17 cellular contexts compared by ENCODE assay signal in the genomic region with DNA sequence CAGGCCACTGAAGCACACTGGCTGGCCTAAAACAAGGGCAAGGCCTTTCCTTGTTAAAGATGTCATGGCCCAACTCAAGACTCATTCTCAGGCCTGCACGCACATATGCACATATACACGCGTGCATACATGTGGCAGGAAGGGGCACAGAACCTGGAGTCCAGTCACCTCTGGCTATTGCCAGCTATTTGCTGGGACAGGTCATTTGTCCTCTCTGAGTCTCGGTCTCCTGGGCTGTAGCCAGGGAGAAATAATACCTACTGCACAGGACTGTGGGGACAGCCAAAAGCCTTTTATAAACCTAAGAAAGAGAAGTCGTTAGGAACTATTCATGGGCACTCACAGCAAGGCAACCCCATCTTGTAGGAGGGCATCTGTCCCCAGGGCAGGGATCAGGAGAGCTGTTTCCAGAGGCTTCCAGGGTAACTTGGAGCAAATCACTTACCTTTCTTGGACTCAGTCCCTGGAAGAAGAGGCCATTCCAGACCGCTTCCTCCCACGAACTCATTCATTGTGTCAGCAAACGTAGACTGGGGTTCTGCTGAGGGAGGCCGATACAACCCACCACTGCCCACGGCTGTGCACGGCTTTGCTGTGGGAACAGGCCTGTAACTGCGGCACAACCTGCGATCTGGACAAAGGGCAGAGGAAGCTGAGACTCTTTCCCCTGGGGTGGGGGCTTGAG. TPM values are rescaled to one million over a fixed set of nuclear protein-coding genes. Genes with fewer than 3 reads are reported as not detected.
DNase-seq lines count a peak whose midpoint lies in the region; ATAC-seq and TF ChIP-seq lines count a peak whose summit lies in the region.
"Had no signal": no experiment of that assay in that cellular context is flagged by ENCODE, and none has a peak within 500 bp of the region (broad histone marks: within the 10 kb centered on the region; RNA-seq: fewer than 3 reads in every experiment).

No MANE protein-coding gene starts in this region.

- H3K27me3 Mint-ChIP-seq in CD4-positive, CD25-positive, alpha-beta regulatory T cell, result no peaks in the 10 kb centered on the region
- no peaks in the 10 kb centered on the region for H3K27me3 Mint-ChIP-seq in stimulated activated naive B cell treated with anti-CD40 and anti-IgM and Interleukin-4, amounts not matched to agents 10 μg/mL and 1 μg/mL and 100 μg/mL, for 72 hours
- H3K27me3 Mint-ChIP-seq: activated CD4-positive, alpha-beta memory T cell treated with anti-CD3 and anti-CD28 coated beads for 36 hours; activated naive CD8-positive, alpha-beta T cell treated with anti-CD3 and anti-CD28 coated beads, Interleukin-2, amount 50 U/mL, for 24 hours had no signal

- peaks cover 33% of the 10 kb centered on the region for H3K36me3 Mint-ChIP-seq in CD4-positive, CD25-positive, alpha-beta regulatory T cell
- peaks cover 14 to 31% of the 10 kb centered on the region in 2 donors for H3K36me3 Mint-ChIP-seq in stimulated activated naive B cell treated with anti-CD40 and anti-IgM and Interleukin-4, amounts not matched to agents 10 μg/mL and 1 μg/mL and 100 μg/mL, for 72 hours

- no peak for DNase-seq in CD4-positive, CD25-positive, alpha-beta regulatory T cell
- no peak for DNase-seq in adrenal gland
- DNase-seq in left lobe of liver (ENCODE audit: low spot score), result no peak
- no peak for DNase-seq in stimulated activated naive B cell treated with anti-CD40 and anti-IgM and Interleukin-4, amounts not matched to agents 10 μg/mL and 1 μg/mL and 100 μg/mL, for 72 hours
- DNase-seq in stimulated activated naive CD8-positive, alpha-beta T cell treated with anti-CD3 and anti-CD28 coated beads, Interleukin-15, Interleukin-2, amounts not matched to agents 100 U/mL and 50 U/mL, for 24 hours, result no peak
- DNase-seq in NCI-H526 treated with DMSO at 0.1 percent for 48 hours (lab: John Stamatoyannopoulos, UW), result no peak
- no peak for DNase-seq in stimulated activated naive CD4-positive, alpha-beta T cell treated with Interleukin-2 at 50 U/mL for 16 hours (lab: John Stamatoyannopoulos, UW)
- DNase-seq: activated CD4-positive, alpha-beta memory T cell treated with anti-CD3 and anti-CD28 coated beads for 36 hours; activated naive CD8-positive, alpha-beta T cell treated with anti-CD3 and anti-CD28 coated beads, Interleukin-2, amount 50 U/mL, for 24 hours; colonic mucosa; mucosa of descending colon; NCI-H1694; NCI-H69; SW 1271 had no signal

- no peak overlapping the region for H3K4me3 Mint-ChIP-seq in CD4-positive, CD25-positive, alpha-beta regulatory T cell
- H3K4me3 Mint-ChIP-seq in stimulated activated naive B cell treated with anti-CD40 and anti-IgM and Interleukin-4, amounts not matched to agents 10 μg/mL and 1 μg/mL and 100 μg/mL, for 72 hours, result no peak overlapping the region
- H3K4me3 Mint-ChIP-seq: activated CD4-positive, alpha-beta memory T cell treated with anti-CD3 and anti-CD28 coated beads for 36 hours; activated naive CD8-positive, alpha-beta T cell treated with anti-CD3 and anti-CD28 coated beads, Interleukin-2, amount 50 U/mL, for 24 hours had no signal

- ATAC-seq in CD4-positive, CD25-positive, alpha-beta regulatory T cell (ENCODE audit: low read depth in 2 of 2), result no peak
- peak; percentile 29 for ATAC-seq in left lobe of liver
- no peak for ATAC-seq in stimulated activated naive B cell treated with anti-CD40 and anti-IgM and Interleukin-4, amounts not matched to agents 10 μg/mL and 1 μg/mL and 100 μg/mL, for 72 hours (replicated peaks)
- no peak for ATAC-seq in stimulated activated naive CD8-positive, alpha-beta T cell treated with anti-CD3 and anti-CD28 coated beads, Interleukin-15, Interleukin-2, amounts not matched to agents 100 U/mL and 50 U/mL, for 24 hours
- ATAC-seq in HG03520 (IDR thresholded peaks at IDR 0.05; ENCODE audit: unreplicated experiment), result no peak
- ATAC-seq: activated naive CD8-positive, alpha-beta T cell treated with anti-CD3 and anti-CD28 coated beads, Interleukin-2, amount 50 U/mL, for 24 hours; mucosa of descending colon; Panc1 had no signal

- H3K4me3 ChIP-seq in CD4-positive, CD25-positive, alpha-beta regulatory T cell (ENCODE audit: low read depth, low read length), result no peak overlapping the region
- H3K4me3 ChIP-seq in adrenal gland, result no peak overlapping the region
- H3K4me3 ChIP-seq: colonic mucosa, mucosa of descending colon had no signal

- H3K9me3 Mint-ChIP-seq in CD4-positive, CD25-positive, alpha-beta regulatory T cell, result no peaks in the 10 kb centered on the region
- H3K9me3 Mint-ChIP-seq in stimulated activated naive B cell treated with anti-CD40 and anti-IgM and Interleukin-4, amounts not matched to agents 10 μg/mL and 1 μg/mL and 100 μg/mL, for 72 hours, result no peaks in the 10 kb centered on the region
- H3K9me3 Mint-ChIP-seq: activated CD4-positive, alpha-beta memory T cell treated with anti-CD3 and anti-CD28 coated beads for 36 hours; activated naive CD8-positive, alpha-beta T cell treated with anti-CD3 and anti-CD28 coated beads, Interleukin-2, amount 50 U/mL, for 24 hours had no signal

- WGBS in adrenal gland, 4 donors, result 86 to 95% (median 87%) methylated on average over 5 to 13 of the region's 13 CpGs

- no peaks in the 10 kb centered on the region for H3K9me3 ChIP-seq in CD4-positive, CD25-positive, alpha-beta regulatory T cell (ENCODE audit: control insufficient read depth in 2 of 2, low read length in 2 of 2)
- H3K9me3 ChIP-seq in adrenal gland (replicated peaks in 1 of 3), result no peaks in the 10 kb centered on the region
- H3K9me3 ChIP-seq: colonic mucosa, mucosa of descending colon had no signal

- peaks cover 0 to 7% (median under 1%) of the 10 kb centered on the region in 4 donors for H3K4me1 Mint-ChIP-seq in CD4-positive, CD25-positive, alpha-beta regulatory T cell
- peaks cover 2 to 5% of the 10 kb centered on the region in 2 donors for H3K4me1 Mint-ChIP-seq in stimulated activated naive B cell treated with anti-CD40 and anti-IgM and Interleukin-4, amounts not matched to agents 10 μg/mL and 1 μg/mL and 100 μg/mL, for 72 hours

- no peak for TF ChIP-seq CTCF in adrenal gland (IDR thresholded peaks at IDR 0.05)

- peak overlapping the region in 2 of 3 donors; percentile 40 to 75 for H3K27ac Mint-ChIP-seq in CD4-positive, CD25-positive, alpha-beta regulatory T cell
- peak overlapping the region; percentile 28 for H3K27ac Mint-ChIP-seq in stimulated activated naive B cell treated with anti-CD40 and anti-IgM and Interleukin-4, amounts not matched to agents 10 μg/mL and 1 μg/mL and 100 μg/mL, for 72 hours
- H3K27ac Mint-ChIP-seq: activated CD4-positive, alpha-beta memory T cell treated with anti-CD3 and anti-CD28 coated beads for 36 hours; activated naive CD8-positive, alpha-beta T cell treated with anti-CD3 and anti-CD28 coated beads, Interleukin-2, amount 50 U/mL, for 24 hours had no signal

- intact Hi-C loops in adrenal gland (cut with DNase I), result loop anchor here (5.0 to 10.0 kb wide), 2 partner anchors 120 to 337 kb away; partner anchors contain the start of gene PLXND1 (in 1 of the 2)

- peaks cover 6% of the 10 kb centered on the region for H3K4me1 ChIP-seq in CD4-positive, CD25-positive, alpha-beta regulatory T cell (ENCODE audit: control insufficient read depth, insufficient read depth, low read length, poor library complexity, severe bottlenecking)
- peaks cover 23 to 34% of the 10 kb centered on the region in 2 donors for H3K4me1 ChIP-seq in adrenal gland (replicated peaks in 1 of 2)
- H3K4me1 ChIP-seq: colonic mucosa had no signal

- H3K27ac ChIP-seq in CD4-positive, CD25-positive, alpha-beta regulatory T cell (ENCODE audit: insufficient read depth, low read length, poor library complexity, severe bottlenecking), result no peak overlapping the region
- peak overlapping the region in 3 of 5 donors; percentile 57 to 94 (median 78) for H3K27ac ChIP-seq in adrenal gland
- H3K27ac ChIP-seq: colonic mucosa had no signal

- peaks cover 8% of the 10 kb centered on the region for H3K36me3 ChIP-seq in CD4-positive, CD25-positive, alpha-beta regulatory T cell (ENCODE audit: control insufficient read depth, insufficient read depth, low read length)
- peaks cover 0 to 7% of the 10 kb centered on the region in 2 donors for H3K36me3 ChIP-seq in adrenal gland (replicated peaks in 1 of 2)
- H3K36me3 ChIP-seq: colonic mucosa had no signal

- TF ChIP-seq POLR2A in adrenal gland (IDR thresholded peaks at IDR 0.05), result no peak

- no peaks in the 10 kb centered on the region for H3K27me3 ChIP-seq in CD4-positive, CD25-positive, alpha-beta regulatory T cell (ENCODE audit: control insufficient read depth, insufficient read depth, low read length)
- no peaks in the 10 kb centered on the region for H3K27me3 ChIP-seq in adrenal gland
- H3K27me3 ChIP-seq: colonic mucosa had no signal

RNA-seq across cellular contexts. Expression of gene RHO, which starts 41.1 kb away (rescaled TPM):
- not detected for total RNA-seq in CD4-positive, CD25-positive, alpha-beta regulatory T cell
- not detected for polyA plus RNA-seq in CD4-positive, CD25-positive, alpha-beta regulatory T cell
- not detected for total RNA-seq in adrenal gland
- not detected for polyA plus RNA-seq in adrenal gland
- total RNA-seq in left lobe of liver, result not detected
- total RNA-seq: activated CD4-positive, alpha-beta memory T cell treated with anti-CD3 and anti-CD28 coated beads for 36 hours; colonic mucosa; mucosa of descending colon had no signal
- polyA plus RNA-seq: esophagus had no signal

RNA-seq across cellular contexts. Expression of gene IFT122, which starts 47.3 kb away (rescaled TPM):
- 19.3 TPM for total RNA-seq in CD4-positive, CD25-positive, alpha-beta regulatory T cell
- 1 to 10 TPM; 2.5 to 5.3 (median 3.8) TPM for polyA plus RNA-seq in CD4-positive, CD25-positive, alpha-beta regulatory T cell
- total RNA-seq in adrenal gland, result 10 to 100 TPM; 18.2 to 38.4 (median 26.7) TPM
- 10 to 100 TPM; 15.7 to 23.9 (median 23.3) TPM for polyA plus RNA-seq in adrenal gland
- total RNA-seq in left lobe of liver, result 11.0 TPM

RNA-seq across cellular contexts. Expression of gene MBD4, which starts 47.6 kb away (rescaled TPM):
- total RNA-seq in CD4-positive, CD25-positive, alpha-beta regulatory T cell, result 44.6 TPM
- polyA plus RNA-seq in CD4-positive, CD25-positive, alpha-beta regulatory T cell, result 10 to 100 TPM; 37.0 to 46.7 (median 42.3) TPM
- total RNA-seq in adrenal gland, result 10 to 100 TPM in 7 of 8 donors, 1 to 10 TPM in 1; 9.9 to 32.3 (median 25.4) TPM
- 10 to 100 TPM; 13.3 to 28.9 (median 13.4) TPM for polyA plus RNA-seq in adrenal gland
- 16.5 TPM for total RNA-seq in left lobe of liver

RNA-seq across cellular contexts. Expression of gene H1-8, which starts 55.6 kb away (rescaled TPM):
- not detected for total RNA-seq in CD4-positive, CD25-positive, alpha-beta regulatory T cell
- not detected for polyA plus RNA-seq in CD4-positive, CD25-positive, alpha-beta regulatory T cell
- not detected for total RNA-seq in adrenal gland
- polyA plus RNA-seq in adrenal gland, result not detected
- not detected for total RNA-seq in left lobe of liver
- total RNA-seq: activated CD4-positive, alpha-beta memory T cell treated with anti-CD3 and anti-CD28 coated beads for 36 hours; colonic mucosa; mucosa of descending colon had no signal
- polyA plus RNA-seq: esophagus had no signal

RNA-seq across cellular contexts. Expression of gene EFCAB12, which starts 58.9 kb away (rescaled TPM):
- 2.2 TPM for total RNA-seq in CD4-positive, CD25-positive, alpha-beta regulatory T cell
- under 1 TPM in 3 of 4 donors, not detected in 1; 0.05 to 0.13 (median 0.05) TPM for polyA plus RNA-seq in CD4-positive, CD25-positive, alpha-beta regulatory T cell
- total RNA-seq in adrenal gland, result 1 to 10 TPM in 2 of 8 donors, under 1 TPM in 5, not detected in 1; 0.17 to 1.3 (median 0.41) TPM
- 1 to 10 TPM in 2 of 3 donors, under 1 TPM in 1; 0.37 to 3.9 (median 2.8) TPM for polyA plus RNA-seq in adrenal gland
- 0.40 TPM for total RNA-seq in left lobe of liver
